19 cellular contexts compared by ENCODE assay signal in genomic region chr5:61731946-61732314, GRCh38.
DNase-seq lines count a peak whose midpoint lies in the region; ATAC-seq, FAIRE-seq and TF ChIP-seq lines count a peak whose summit lies in the region.
"Had no signal": no experiment of that assay in that cellular context is flagged by ENCODE, and none has a peak within 500 bp of the region (broad histone marks: within the 10 kb centered on the region; RNA-seq: fewer than 3 reads in every experiment).

No MANE protein-coding gene starts in this region.

- FAIRE-seq in HepG2 (lab: Jason Lieb, UNC): no peak

- H3K9me3 ChIP-seq in liver (ENCODE audit: control insufficient read depth in 4 of 4, low read length in 3 of 4): no peaks in the 10 kb centered on the region
- H3K9me3 ChIP-seq in HepG2 (ENCODE audit: low read length): no peaks in the 10 kb centered on the region
- no peaks in the 10 kb centered on the region for H3K9me3 ChIP-seq in iPS-18a (ENCODE audit: control insufficient read depth, low read depth, low read length)
- H3K9me3 ChIP-seq in neuron (ENCODE audit: low read length): no peaks in the 10 kb centered on the region
- H3K9me3 ChIP-seq: BLaER1, upper lobe of right lung had no signal

- ATAC-seq in HepG2 (no peak), GM21786 (IDR thresholded peaks at IDR 0.05; ENCODE audit: unreplicated experiment) (no peak)
- ATAC-seq: stimulated activated naive B cell treated with anti-CD40 and anti-IgM and Interleukin-4, amounts not matched to agents 10 μg/mL and 1 μg/mL and 100 μg/mL, for 72 hours; upper lobe of right lung had no signal

- H3K4me1 Mint-ChIP-seq in CD14-positive monocyte: no peaks in the 10 kb centered on the region
- H3K4me1 Mint-ChIP-seq: activated CD4-positive, alpha-beta T cell treated with anti-CD3 and anti-CD28 coated beads, Interleukin-2, amount 10 ng/mL, durations not matched to agents 24 days and 14 days; stimulated activated naive B cell treated with anti-CD40 and anti-IgM and Interleukin-4, amounts not matched to agents 10 μg/mL and 1 μg/mL and 100 μg/mL, for 72 hours had no signal

- DNase-seq in HepG2 (ENCODE audit: low spot score): no peak
- DNase-seq in COLO829 (ENCODE audit: low spot score): no peak
- DNase-seq in CD14-positive monocyte (ENCODE audit: low spot score): no peak
- no peak for DNase-seq in AG08396 (ENCODE audit: low spot score)
- DNase-seq: activated CD4-positive, alpha-beta T cell treated with anti-CD3 and anti-CD28 coated beads, Interleukin-2, amount 10 ng/mL, durations not matched to agents 24 days and 14 days; activated CD8-positive, alpha-beta memory T cell treated with anti-CD3 and anti-CD28 coated beads, Interleukin-2, amount 50 U/mL, for 48 hours; activated gamma-delta T cell; amniotic stem cell; cerebellar nuclear complex; NCI-H1105; NCI-H524; stimulated activated naive B cell treated with anti-CD40 and anti-IgM and Interleukin-4, amounts not matched to agents 10 μg/mL and 1 μg/mL and 100 μg/mL, for 72 hours; T-helper 1 cell; upper lobe of right lung had no signal

- H3K27me3 ChIP-seq in liver (ENCODE audit: control insufficient read depth in 4 of 4, insufficient read depth in 4 of 4, low read length in 3 of 4): no peaks in the 10 kb centered on the region
- H3K27me3 ChIP-seq in HepG2 (ENCODE audit: control insufficient read depth in 1 of 2, insufficient read depth in 2 of 2, low read length in 2 of 2): peaks cover 0 to 3% of the 10 kb centered on the region in 2 experiments; a peak in 1 of 5 replicates
- peaks cover 32% of the 10 kb centered on the region for H3K27me3 ChIP-seq in iPS-18a (ENCODE audit: control insufficient read depth, insufficient read depth, low read length)
- no peaks in the 10 kb centered on the region for H3K27me3 ChIP-seq in neuron (ENCODE audit: insufficient read depth, low read length)
- H3K27me3 ChIP-seq: BLaER1, upper lobe of right lung had no signal

- H2AFZ ChIP-seq in HepG2 (ENCODE audit: low read length) (no peak overlapping the region), neuron (ENCODE audit: low read depth, low read length) (peak overlapping the region; percentile 20)

- H3K4me1 ChIP-seq in liver (ENCODE audit: control insufficient read depth in 4 of 4, insufficient read depth in 4 of 4, low read length in 3 of 4) (peaks cover 21 to 54% (median 38%) of the 10 kb centered on the region in 4 donors), HepG2 (ENCODE audit: insufficient read depth, low read length) (no peaks in the 10 kb centered on the region), iPS-18a (ENCODE audit: control insufficient read depth, low read depth, low read length) (peaks cover 14% of the 10 kb centered on the region), neuron (ENCODE audit: insufficient read depth, low read length) (peaks cover 70% of the 10 kb centered on the region)
- H3K4me1 ChIP-seq: upper lobe of right lung had no signal

- peaks cover 0 to 2% (median 0%) of the 10 kb centered on the region in 7 donors for H3K9me3 Mint-ChIP-seq in CD14-positive monocyte
- H3K9me3 Mint-ChIP-seq: activated CD4-positive, alpha-beta T cell treated with anti-CD3 and anti-CD28 coated beads, Interleukin-2, amount 10 ng/mL, durations not matched to agents 24 days and 14 days; stimulated activated naive B cell treated with anti-CD40 and anti-IgM and Interleukin-4, amounts not matched to agents 10 μg/mL and 1 μg/mL and 100 μg/mL, for 72 hours had no signal

- H3K27ac ChIP-seq in liver (ENCODE audit: low read depth in 1 of 2, low read length in 2 of 2): no peak overlapping the region
- no peak overlapping the region for H3K27ac ChIP-seq in HepG2 (ENCODE audit: extremely low read length, insufficient read depth, low read length)
- H3K27ac ChIP-seq in iPS-18a (ENCODE audit: low read length): no peak overlapping the region
- H3K27ac ChIP-seq: BLaER1, upper lobe of right lung had no signal

- intact Hi-C loops in HepG2 (cut with micrococcal nuclease; ENCODE audit: unreplicated experiment): no loop called here
- intact Hi-C loops in CD14-positive monocyte (cut with micrococcal nuclease): no loop called here

- CTCF ChIA-PET in HepG2 (lab: Yijun Ruan, JAX; ENCODE audit: low intra/inter-chr PET ratio, low total read pairs): no interaction called here

- H3K4me3 ChIP-seq in liver (ENCODE audit: low read depth in 1 of 3, low read length in 3 of 3) (no peak overlapping the region), HepG2 (replicated peaks in 1 of 3; ENCODE audit: insufficient read depth in 1 of 3, low read depth in 2 of 3, low read length in 3 of 3) (no peak overlapping the region), iPS-18a (ENCODE audit: low read length) (peak overlapping the region; percentile 39), neuron (ENCODE audit: low read length) (peak overlapping the region; percentile 47)
- H3K4me3 ChIP-seq: BLaER1, upper lobe of right lung had no signal

- H3K4me3 Mint-ChIP-seq in CD14-positive monocyte: peak overlapping the region in 1 of 2 donors; percentile 18
- H3K4me3 Mint-ChIP-seq: activated CD4-positive, alpha-beta T cell treated with anti-CD3 and anti-CD28 coated beads, Interleukin-2, amount 10 ng/mL, durations not matched to agents 24 days and 14 days; stimulated activated naive B cell treated with anti-CD40 and anti-IgM and Interleukin-4, amounts not matched to agents 10 μg/mL and 1 μg/mL and 100 μg/mL, for 72 hours had no signal

- peak; percentile 18 to 24 for TF ChIP-seq RAD21 in liver (IDR thresholded peaks at IDR 0.05)
- TF ChIP-seq RAD21 in HepG2 (CRISPR knock-in tag; IDR thresholded peaks at IDR 0.05): no peak

- no peak for TF ChIP-seq EP300 in HepG2 (IDR thresholded peaks at IDR 0.05; ENCODE audit: low read depth in 2 of 2, low read length in 2 of 2)
- no peak for TF ChIP-seq EP300 in HepG2 (CRISPR knock-in tag; IDR thresholded peaks at IDR 0.05; ENCODE audit: borderline replicate concordance)

- no peaks in the 10 kb centered on the region for H3K79me2 ChIP-seq in HepG2 (ENCODE audit: insufficient read depth, low read length)

- peaks cover 5 to 14% (median 10%) of the 10 kb centered on the region in 3 donors for H3K27me3 Mint-ChIP-seq in CD14-positive monocyte (ENCODE audit: low read depth in 3 of 3)
- H3K27me3 Mint-ChIP-seq: activated CD4-positive, alpha-beta T cell treated with anti-CD3 and anti-CD28 coated beads, Interleukin-2, amount 10 ng/mL, durations not matched to agents 24 days and 14 days had no signal

- H3K4me2 ChIP-seq in HepG2 (ENCODE audit: low read depth, low read length): no peak overlapping the region
- H3K4me2 ChIP-seq: BLaER1 had no signal

- BruUV-seq in HepG2 (replicated peaks; lab: Mats Ljungman, UMichigan): no TSS peak

- H4K20me1 ChIP-seq in HepG2 (ENCODE audit: insufficient read depth, low read length): no peaks in the 10 kb centered on the region
- H4K20me1 ChIP-seq: BLaER1 had no signal

- WGBS in liver: 19% methylated on average over 5 of the region's 5 CpGs
- WGBS in HepG2 (ENCODE audit: low lambda C conversion rate): 0% methylated on average over 5 of the region's 5 CpGs

- in situ Hi-C loops in HepG2 (cut with HindIII; ENCODE audit: extremely low pct_ligation_motif_present, low pct_unique_long_range_greater_than_20kb): no loop called here

- POLR2A ChIA-PET in HepG2 (lab: Yijun Ruan, JAX): no interaction called here

- TF ChIP-seq POLR2A in HepG2 (IDR thresholded peaks at IDR 0.05; ENCODE audit: insufficient read depth in 1 of 2, low read depth in 2 of 2, low read length in 2 of 2): no peak

- H3K36me3 ChIP-seq in liver (ENCODE audit: control insufficient read depth in 4 of 4, insufficient read depth in 3 of 4, low read depth in 1 of 4, low read length in 3 of 4): no peaks in the 10 kb centered on the region
- no peaks in the 10 kb centered on the region for H3K36me3 ChIP-seq in HepG2 (replicated peaks in 1 of 2; ENCODE audit: control insufficient read depth in 1 of 2, insufficient read depth in 2 of 2, low read length in 2 of 2)
- H3K36me3 ChIP-seq in iPS-18a (ENCODE audit: control insufficient read depth, low read depth, low read length): no peaks in the 10 kb centered on the region
- no peaks in the 10 kb centered on the region for H3K36me3 ChIP-seq in neuron (ENCODE audit: insufficient read depth, low read length)
- H3K36me3 ChIP-seq: BLaER1, upper lobe of right lung had no signal

- no peak overlapping the region for H3K27ac Mint-ChIP-seq in CD14-positive monocyte
- H3K27ac Mint-ChIP-seq: activated CD4-positive, alpha-beta T cell treated with anti-CD3 and anti-CD28 coated beads, Interleukin-2, amount 10 ng/mL, durations not matched to agents 24 days and 14 days; stimulated activated naive B cell treated with anti-CD40 and anti-IgM and Interleukin-4, amounts not matched to agents 10 μg/mL and 1 μg/mL and 100 μg/mL, for 72 hours had no signal

- no peak for TF ChIP-seq CTCF in liver (IDR thresholded peaks at IDR 0.05; ENCODE audit: low read depth, low read length, missing input control)
- TF ChIP-seq CTCF in HepG2 (CRISPR knock-in tag; IDR thresholded peaks at IDR 0.05): no peak
- TF ChIP-seq CTCF in CD14-positive monocyte (IDR thresholded peaks at IDR 0.05): no peak

- H3K9ac ChIP-seq in liver (ENCODE audit: low read depth in 1 of 2, low read length in 2 of 2) (no peak overlapping the region), HepG2 (ENCODE audit: insufficient read depth, low read depth, low read length) (no peak overlapping the region), iPS-18a (ENCODE audit: low read length) (no peak overlapping the region)
- H3K9ac ChIP-seq: BLaER1 had no signal

- H3K36me3 Mint-ChIP-seq in CD14-positive monocyte: no peaks in the 10 kb centered on the region
- H3K36me3 Mint-ChIP-seq: stimulated activated naive B cell treated with anti-CD40 and anti-IgM and Interleukin-4, amounts not matched to agents 10 μg/mL and 1 μg/mL and 100 μg/mL, for 72 hours had no signal

TF ChIP-seq in liver, 16 proteins besides CTCF, POLR2A, EP300 and RAD21 (continues in another document):
- TF ChIP-seq JUND (IDR thresholded peaks at IDR 0.05): no peak
- no peak for TF ChIP-seq EGR1 (IDR thresholded peaks at IDR 0.05; ENCODE audit: low read depth in 2 of 2)
- no peak for TF ChIP-seq HNF4G (IDR thresholded peaks at IDR 0.05)

TF ChIP-seq in HepG2, 621 proteins besides CTCF, POLR2A, EP300 and RAD21:
- TF ChIP-seq ZNF20 (CRISPR knock-in tag; IDR thresholded peaks at IDR 0.05): no peak
- no peak for TF ChIP-seq ZNF292 (CRISPR knock-in tag; IDR thresholded peaks at IDR 0.05; ENCODE audit: borderline replicate concordance, low read depth)
- TF ChIP-seq ZNF101 (CRISPR knock-in tag; IDR thresholded peaks at IDR 0.05; ENCODE audit: borderline replicate concordance, low read depth): no peak
- no peak for TF ChIP-seq PHF21A (CRISPR knock-in tag; IDR thresholded peaks at IDR 0.05)
- TF ChIP-seq NCOA2 (CRISPR knock-in tag; IDR thresholded peaks at IDR 0.05): no peak
TF ChIP-seq in HepG2: peak in this region for 0.

Comparison
In these comparisons a context has a peak if more than half of its experiments do, and no peak if none do; other contexts are left out.
1. H3K4me3 ChIP-seq: peak in iPS-18a (single experiment) and neuron (single experiment); none in liver (0 of 3) and HepG2 (0 of 3).